Comparison of ENCODE assay signal across 2 cellular contexts in genomic region chr5:157494178-157494830, GRCh38.
TF ChIP-seq lines count a peak whose summit lies in the region.

No MANE protein-coding gene starts in this region.

TF ChIP-seq in GM12891, 5 proteins besides CTCF, POLR2A, EP300 and RAD21 (continued from another document):
- TF ChIP-seq POLR2AphosphoS5 (IDR thresholded peaks at IDR 0.05; ENCODE audit: low read depth, low read length) (no peak), PAX5 (IDR thresholded peaks at IDR 0.05; ENCODE audit: insufficient read depth, low read length, severe bottlenecking) (no peak), SPI1 (IDR thresholded peaks at IDR 0.05; ENCODE audit: low read depth, low read length) (no peak), POU2F2 (IDR thresholded peaks at IDR 0.05; ENCODE audit: low read depth, low read length) (no peak)

TF ChIP-seq in HepG2, 621 proteins besides CTCF, POLR2A, EP300 and RAD21:
- peak in 1 of 2 experiments; percentile 48; a peak in 1 of 4 replicates for TF ChIP-seq MAFK (conservative IDR thresholded peaks at IDR 0.05 in 1 of 2, IDR thresholded peaks at IDR 0.05 in 1 of 2; ENCODE audit: low read length in 2 of 2)
- TF ChIP-seq NFE2 (CRISPR knock-in tag; IDR thresholded peaks at IDR 0.05) = 0 out of 2 replicates have a peak, but pooled peaks have one; percentile 49
- 0 out of 2 replicates have a peak, but pooled peaks have one; percentile 9 for TF ChIP-seq FOSL2 (CRISPR knock-in tag; IDR thresholded peaks at IDR 0.05)
- TF ChIP-seq CEBPZ (IDR thresholded peaks at IDR 0.05; ENCODE audit: low read length) = no peak
- TF ChIP-seq ETV5 (CRISPR knock-in tag; IDR thresholded peaks at IDR 0.05; ENCODE audit: borderline replicate concordance) = peak; percentile 64; the same call in 1 of the 2 replicates
- TF ChIP-seq ZNF292 (CRISPR knock-in tag; IDR thresholded peaks at IDR 0.05; ENCODE audit: borderline replicate concordance, low read depth) = 0 out of 2 replicates have a peak, but pooled peaks have one; percentile 25
- TF ChIP-seq GABPA (IDR thresholded peaks at IDR 0.05; ENCODE audit: low read depth, low read length) = no peak
- peak; percentile 66 for TF ChIP-seq GABPA (CRISPR knock-in tag; IDR thresholded peaks at IDR 0.05; ENCODE audit: low read depth)
- 0 out of 2 replicates have a peak, but pooled peaks have one; percentile 43 for TF ChIP-seq MAX (IDR thresholded peaks at IDR 0.05)
- TF ChIP-seq NR2F6 (IDR thresholded peaks at IDR 0.05) = no peak
- TF ChIP-seq NR2F6 (CRISPR knock-in tag; IDR thresholded peaks at IDR 0.05) = 0 out of 2 replicates have a peak, but pooled peaks have one; percentile 10
- peak; percentile 67; the same call in 1 of the 2 replicates for TF ChIP-seq ZBTB21 (CRISPR knock-in tag; IDR thresholded peaks at IDR 0.05)
- 0 out of 2 replicates have a peak, but pooled peaks have one; percentile 9 for TF ChIP-seq BCL6 (CRISPR knock-in tag; IDR thresholded peaks at IDR 0.05)
- TF ChIP-seq NCOR1 (IDR thresholded peaks at IDR 0.05; ENCODE audit: borderline replicate concordance, low read length) = no peak
- no peak for TF ChIP-seq ZNF768 (CRISPR knock-in tag; IDR thresholded peaks at IDR 0.05)
- peak; percentile 39; the same call in 1 of the 2 replicates for TF ChIP-seq NFE2L2 (IDR thresholded peaks at IDR 0.05; ENCODE audit: low read length)
- peak; percentile 85; the same call in 1 of the 2 replicates for TF ChIP-seq CEBPB (IDR thresholded peaks at IDR 0.05; ENCODE audit: borderline replicate concordance, low read depth, low read length)
- 0 out of 2 replicates have a peak, but pooled peaks have one; percentile 37 for TF ChIP-seq RXRB (CRISPR knock-in tag; IDR thresholded peaks at IDR 0.05; ENCODE audit: borderline replicate concordance)
- no peak for TF ChIP-seq TP53 (CRISPR knock-in tag; conservative IDR thresholded peaks at IDR 0.05)
- TF ChIP-seq GABPB1 (CRISPR knock-in tag; IDR thresholded peaks at IDR 0.05) = peak; percentile 66; the same call in 1 of the 2 replicates
- TF ChIP-seq CREBL2 (CRISPR knock-in tag; IDR thresholded peaks at IDR 0.05; ENCODE audit: borderline replicate concordance) = no peak
- peak; percentile 48 for TF ChIP-seq CEBPG (CRISPR knock-in tag; IDR thresholded peaks at IDR 0.05)
- TF ChIP-seq RARA (CRISPR knock-in tag; IDR thresholded peaks at IDR 0.05) = peak; percentile 62
- peak; percentile 19; the same call in 1 of the 2 replicates for TF ChIP-seq HNF4A (CRISPR knock-in tag; IDR thresholded peaks at IDR 0.05)
- peak; percentile 22; the same call in 1 of the 2 replicates for TF ChIP-seq SALL1 (CRISPR knock-in tag; IDR thresholded peaks at IDR 0.05)
TF ChIP-seq in HepG2: peak in this region for 18.
